In the genomic region with DNA sequence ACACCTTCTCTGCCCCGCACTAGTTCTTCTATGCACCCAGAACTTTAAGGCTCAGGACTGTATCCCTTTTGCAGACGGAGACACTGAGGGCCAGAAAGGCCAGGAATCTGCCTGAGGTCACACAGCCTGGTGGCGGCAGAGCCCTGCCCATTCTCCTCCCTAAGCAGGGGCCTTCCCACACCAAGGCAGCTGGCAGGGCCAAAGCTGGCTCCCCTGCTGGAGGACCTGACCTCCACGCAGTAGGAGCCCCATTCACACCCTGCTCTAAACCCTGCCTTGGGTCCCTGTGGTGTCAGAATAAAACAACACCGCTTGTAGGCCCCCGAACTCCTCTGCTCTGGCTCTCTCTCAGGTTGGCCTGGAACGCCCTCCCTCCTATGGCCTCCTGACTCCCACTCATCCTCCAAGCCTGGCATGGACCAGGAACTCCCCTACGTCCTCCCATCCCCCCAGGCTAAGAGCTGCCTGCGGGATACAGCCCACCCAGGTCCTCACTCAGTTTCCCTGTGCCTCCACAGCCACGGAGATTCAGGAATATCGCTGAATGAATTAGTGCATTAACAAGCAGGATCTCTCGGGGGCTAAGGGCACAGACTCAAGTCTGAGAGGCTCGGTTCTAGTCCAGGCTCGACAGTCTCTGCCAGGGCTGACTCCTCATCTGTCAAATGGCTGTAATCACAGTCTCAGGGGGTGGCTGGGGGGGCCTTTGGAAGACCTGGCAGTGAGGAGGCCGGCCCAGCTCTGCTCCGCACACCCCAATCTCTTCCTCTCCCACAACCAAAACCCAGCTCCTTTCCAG, we compare ENCODE assay signal across 14 cellular contexts. TPM values are rescaled to one million over a fixed set of nuclear protein-coding genes. Genes with fewer than 3 reads are reported as not detected.
A peak's percentile ranks its signal among the peaks of the same experiment; 100 is the strongest.
DNase-seq lines count a peak whose midpoint lies in the region; ATAC-seq, FAIRE-seq and TF ChIP-seq lines count a peak whose summit lies in the region.
"Had no signal": no experiment of that assay in that cellular context is flagged by ENCODE, and none has a peak within 500 bp of the region (broad histone marks: within the 10 kb centered on the region; RNA-seq: fewer than 3 reads in every experiment).

No MANE protein-coding gene starts in this region.

- H3K9me3 Mint-ChIP-seq in CD4-positive, alpha-beta T cell = no peaks in the 10 kb centered on the region

- FAIRE-seq in GM12878 (lab: Jason Lieb, UNC) (no peak), D721Med (lab: Jason Lieb, UNC) (no peak)

- no peak overlapping the region for H3K56ac ChIP-seq in mesendoderm (ENCODE audit: low read length)

- ATAC-seq in CD4-positive, alpha-beta T cell (ENCODE audit: poor library complexity) = no peak
- ATAC-seq in GM12878 (no peak), gastrocnemius medialis (peak in 1 of 2 donors; percentile 3), GM21360 (IDR thresholded peaks at IDR 0.05; ENCODE audit: unreplicated experiment) (no peak)

- H3K9ac ChIP-seq in GM12878 (ENCODE audit: control insufficient read depth, insufficient read depth, low read length) (no peak overlapping the region), mesendoderm (ENCODE audit: low read length) (no peak overlapping the region)

- DNase-seq in CD4-positive, alpha-beta T cell = no peak
- DNase-seq in GM12878 (ENCODE audit: low read depth, low spot score) (no peak), gastrocnemius medialis (no peak), mesendoderm (no peak), D721Med (ENCODE audit: insufficient read length, low spot score) (no peak), NCI-H748 treated with DMSO at 0.1 percent for 48 hours (lab: John Stamatoyannopoulos, UW) (no peak)
- DNase-seq: activated CD4-positive, CD25-positive, alpha-beta regulatory T cell treated with anti-CD3 and anti-CD28 coated beads, Interleukin-2, amount 50 U/mL, for 72 hours; activated naive CD8-positive, alpha-beta T cell treated with anti-CD3 and anti-CD28 coated beads, Interleukin-2, amount 10 ng/mL, durations not matched to agents 7 days and 5 days; DMS53; foreskin melanocyte; NCI-H187 treated with DMSO at 0.1 percent for 48 hours had no signal

- H3K4me1 ChIP-seq in GM12878 (ENCODE audit: control insufficient read depth, insufficient read depth, low read length) (peaks cover 27% of the 10 kb centered on the region), gastrocnemius medialis (peaks cover 22 to 35% of the 10 kb centered on the region in 2 donors), mesendoderm (ENCODE audit: control insufficient read depth, low read depth, low read length) (no peaks in the 10 kb centered on the region)

- in situ Hi-C loops in GM12878 (cut with MboI) = no loop called here
- in situ Hi-C loops in gastrocnemius medialis (cut with MboI; ENCODE audit: low sequenced_read_pairs in 4 of 4) = no loop called here

- peaks cover 5% of the 10 kb centered on the region for H3K79me2 ChIP-seq in GM12878 (ENCODE audit: control insufficient read depth, insufficient read depth, low read length)
- no peaks in the 10 kb centered on the region for H3K79me2 ChIP-seq in mesendoderm (ENCODE audit: control insufficient read depth, insufficient read depth, low read length)

- H3K4me1 Mint-ChIP-seq in CD4-positive, alpha-beta T cell (ENCODE audit: low read depth) = peaks cover 33% of the 10 kb centered on the region

- no peak overlapping the region for H3K18ac ChIP-seq in mesendoderm (ENCODE audit: low read length)

- H3K36me3 ChIP-seq in GM12878 (ENCODE audit: control insufficient read depth in 2 of 2, insufficient read depth in 2 of 2, low read length in 1 of 2) = peaks cover 11 to 13% of the 10 kb centered on the region in 2 experiments; a peak in 3 of 4 replicates
- H3K36me3 ChIP-seq in gastrocnemius medialis = peaks cover 0 to 44% of the 10 kb centered on the region in 2 donors
- H3K36me3 ChIP-seq in mesendoderm (ENCODE audit: control insufficient read depth, insufficient read depth, low read length) = peaks cover 4% of the 10 kb centered on the region

- RAD21 ChIA-PET in GM12878 (lab: Charles Lee; ENCODE audit: unreplicated experiment) = interaction anchor here (0.6 to 10.1 kb wide), 4 partner anchors 10 to 162 kb away, joined by 3 to 92 read pairs (median 3); partner anchors contain the start of genes ST6GALNAC4 and TOR2A

- H2AK5ac ChIP-seq in mesendoderm (ENCODE audit: low read length) = no peak overlapping the region

- H3K36me3 Mint-ChIP-seq in CD4-positive, alpha-beta T cell (ENCODE audit: low read depth) = peaks cover 67% of the 10 kb centered on the region

- no peak for TF ChIP-seq CTCF in CD4-positive, alpha-beta T cell (IDR thresholded peaks at IDR 0.05)
- no peak for TF ChIP-seq CTCF in GM12878 (IDR thresholded peaks at IDR 0.05 in 2 of 3, conservative IDR thresholded peaks at IDR 0.05 in 1 of 3; ENCODE audit: control insufficient read depth in 2 of 3, extremely low read depth in 1 of 3, insufficient read depth in 1 of 3, low read depth in 3 of 3, low read length in 3 of 3)
- TF ChIP-seq CTCF in gastrocnemius medialis (IDR thresholded peaks at IDR 0.05 in 4 of 5, conservative IDR thresholded peaks at IDR 0.05 in 1 of 5) = no peak
- TF ChIP-seq CTCF in D721Med (IDR thresholded peaks at IDR 0.05; ENCODE audit: insufficient read depth, missing control alignments) = no peak

- CTCF ChIA-PET in CD4-positive, alpha-beta T cell (lab: Charles Lee) = interaction anchor here (1.3 kb wide), 1 partner anchor 25 kb away, joined by 3 read pairs; no protein-coding TSS in a partner anchor
- CTCF ChIA-PET in GM12878 (lab: Yijun Ruan, JAX) = interaction anchor here (1.1 to 4.5 kb wide), 2 partner anchors 25 to 161 kb away, joined by 5 to 24 read pairs; partner anchors contain the start of gene TOR2A

- no peak overlapping the region; the same call in 1 of the 2 replicates for H2AFZ ChIP-seq in GM12878 (ENCODE audit: control insufficient read depth, low read depth, low read length)

- no peak overlapping the region for H3K4me2 ChIP-seq in GM12878 (ENCODE audit: control insufficient read depth, insufficient read depth)
- no peak overlapping the region for H3K4me2 ChIP-seq in mesendoderm (ENCODE audit: low read length)

- intact Hi-C loops in CD4-positive, alpha-beta T cell (cut with DNase I, micrococcal nuclease) = loop anchor here in 1 of 2 experiments (5.0 kb wide), 1 partner anchor 34 kb away; no protein-coding TSS in a partner anchor
- intact Hi-C loops in GM12878 (cut with micrococcal nuclease; ENCODE audit: unreplicated experiment) (no loop called here), gastrocnemius medialis (cut with DNase I; ENCODE audit: low total_unique reads) (loop anchor here (1.0 to 5.0 kb wide), 3 partner anchors 19 to 444 kb away; partner anchors contain the start of genes AK1, LRSAM1, RPL12 and ST6GALNAC4)

- H3K4me3 ChIP-seq in GM12878 (no peak overlapping the region), gastrocnemius medialis (peak overlapping the region; percentile 89 to 94 (median 90)), mesendoderm (ENCODE audit: low read length) (no peak overlapping the region)

- H3K79me1 ChIP-seq in mesendoderm (ENCODE audit: low read length) = no peaks in the 10 kb centered on the region

- peak overlapping the region; percentile 86 for H3K27ac Mint-ChIP-seq in CD4-positive, alpha-beta T cell
- H3K27ac Mint-ChIP-seq: activated naive CD8-positive, alpha-beta T cell treated with anti-CD3 and anti-CD28 coated beads, Interleukin-2, amount 10 ng/mL, durations not matched to agents 7 days and 5 days had no signal

- no peak overlapping the region for H4K8ac ChIP-seq in mesendoderm (ENCODE audit: low read depth, low read length)

- TF ChIP-seq POLR2A in GM12878 (IDR thresholded peaks at IDR 0.05; ENCODE audit: low read depth, low read length) (no peak), gastrocnemius medialis (IDR thresholded peaks at IDR 0.05) (no peak)

- SMC1A ChIA-PET in GM12878 (lab: Charles Lee; ENCODE audit: uncharacterized antibody, unreplicated experiment) = interaction anchor here (0.7 to 1.2 kb wide), 2 partner anchors 24 to 85 kb away, joined by 3 read pairs; no protein-coding TSS in a partner anchor

- H3K27ac ChIP-seq in CD4-positive, alpha-beta T cell (ENCODE audit: low read depth, low read length) = no peak overlapping the region
- H3K27ac ChIP-seq in GM12878 (ENCODE audit: control insufficient read depth, insufficient read depth) (no peak overlapping the region), layer of hippocampus (ENCODE audit: low read depth, low read length) (peak overlapping the region; percentile 84), gastrocnemius medialis (peak overlapping the region; percentile 90 to 97 (median 93)), mesendoderm (ENCODE audit: low read depth, low read length) (no peak overlapping the region)

- no peak for TF ChIP-seq EP300 in GM12878 (IDR thresholded peaks at IDR 0.05; ENCODE audit: borderline replicate concordance in 1 of 2, control insufficient read depth in 1 of 2, low read depth in 2 of 2, low read length in 2 of 2)

- no peak overlapping the region for H3K4ac ChIP-seq in mesendoderm (ENCODE audit: low read depth, low read length)

- H3K4me3 Mint-ChIP-seq in CD4-positive, alpha-beta T cell = peak overlapping the region; percentile 48
- H3K4me3 Mint-ChIP-seq: activated naive CD8-positive, alpha-beta T cell treated with anti-CD3 and anti-CD28 coated beads, Interleukin-2, amount 10 ng/mL, durations not matched to agents 7 days and 5 days had no signal

- no peaks in the 10 kb centered on the region for H3K27me3 ChIP-seq in CD4-positive, alpha-beta T cell (ENCODE audit: control insufficient read depth, insufficient read depth, low read length)
- H3K27me3 ChIP-seq in GM12878 (replicated peaks in 1 of 2; ENCODE audit: control insufficient read depth in 2 of 2, insufficient read depth in 2 of 2, low read length in 1 of 2) = no peaks in the 10 kb centered on the region
- H3K27me3 ChIP-seq in layer of hippocampus (ENCODE audit: control insufficient read depth, insufficient read depth, low read length) = no peaks in the 10 kb centered on the region
- no peaks in the 10 kb centered on the region for H3K27me3 ChIP-seq in gastrocnemius medialis
- H3K27me3 ChIP-seq in mesendoderm (ENCODE audit: insufficient read depth, low read length, poor library complexity) = no peaks in the 10 kb centered on the region

- no peaks in the 10 kb centered on the region for H4K20me1 ChIP-seq in GM12878 (ENCODE audit: control insufficient read depth, insufficient read depth)

- no peak for TF ChIP-seq RAD21 in GM12878 (IDR thresholded peaks at IDR 0.05; ENCODE audit: insufficient read depth, low read depth, low read length)

- POLR2A ChIA-PET in CD4-positive, alpha-beta T cell (lab: Charles Lee) = interaction anchor here (0.9 to 2.1 kb wide), 4 partner anchors 9 to 33 kb away, joined by 3 to 8 read pairs (median 4); no protein-coding TSS in a partner anchor
- POLR2A ChIA-PET in GM12878 (lab: Charles Lee) = interaction anchor here (0.5 to 11.0 kb wide), 4 partner anchors 10 to 441 kb away, joined by 3 to 166 read pairs (median 3); partner anchors contain the start of gene ST6GALNAC4

- no peak overlapping the region for H4K5ac ChIP-seq in mesendoderm (ENCODE audit: low read length)

- no peak overlapping the region for H3K23ac ChIP-seq in mesendoderm (ENCODE audit: low read length)

- no TSS peak for BruUV-seq in GM12878 (replicated peaks; lab: Mats Ljungman, UMichigan)

- 83% methylated on average over 16 of the region's 16 CpGs for WGBS in GM12878 (ENCODE audit: insufficient coverage, insufficient replicate concordance, low lambda C conversion rate, missing lambda C conversion rate)
- no CpG with 5 or more reads among the region's 16 CpGs for WGBS in mesendoderm (ENCODE audit: extremely low coverage, insufficient coverage, low lambda C conversion rate)

- H3K9me3 ChIP-seq in CD4-positive, alpha-beta T cell (ENCODE audit: control insufficient read depth, low read length) = peaks cover 22% of the 10 kb centered on the region
- H3K9me3 ChIP-seq in GM12878 (replicated peaks; ENCODE audit: control insufficient read depth, insufficient read depth, low read length) = peaks cover 15% of the 10 kb centered on the region; the same call in 2 of the 3 replicates
- no peaks in the 10 kb centered on the region for H3K9me3 ChIP-seq in gastrocnemius medialis

- no peak overlapping the region for H2BK5ac ChIP-seq in mesendoderm (ENCODE audit: low read length)

- H3K27me3 Mint-ChIP-seq in CD4-positive, alpha-beta T cell = no peaks in the 10 kb centered on the region
- H3K27me3 Mint-ChIP-seq: activated naive CD8-positive, alpha-beta T cell treated with anti-CD3 and anti-CD28 coated beads, Interleukin-2, amount 10 ng/mL, durations not matched to agents 7 days and 5 days; naive B cell had no signal

- no peak overlapping the region for H2BK120ac ChIP-seq in mesendoderm (ENCODE audit: low read depth, low read length)

- H2BK15ac ChIP-seq in mesendoderm (replicated peaks; ENCODE audit: low read depth) = no peak overlapping the region

RNA-seq across cellular contexts. Expression of gene ST6GALNAC6, which starts 2.8 kb away (rescaled TPM):
- total RNA-seq in CD4-positive, alpha-beta T cell = 10 to 100 TPM; 93.1 to 97.5 TPM
- total RNA-seq in GM12878 (2013; cell fraction: nucleolus; rRNA removed) = 55.6 and 55.9 TPM in 2 replicates
- total RNA-seq in GM12878 (2014; rRNA removed) = 22.6 and 27.0 TPM in 2 replicates
- 16.0 and 17.6 TPM in 2 replicates for total RNA-seq in GM12878 (2014; rRNA removed; fragmentation: Illumina TruSeq; extraction: Trizol)
- 21.1 and 23.2 TPM in 2 replicates for total RNA-seq in GM12878 (2021)
- polyA plus RNA-seq in GM12878 (2011; ENCODE audit: low read depth) = 9.5 TPM
- polyA plus RNA-seq in GM12878 (2011; rRNA removed) = 13.9 and 24.6 TPM in 2 replicates
- polyA plus RNA-seq in GM12878 (2011; cell fraction: cytosol; rRNA removed) = 28.4 and 35.1 TPM in 2 replicates
- 55.5 and 94.2 TPM in 2 replicates for polyA plus RNA-seq in GM12878 (2011; cell fraction: nucleus; rRNA removed)
- 19.0 and 22.5 TPM in 2 replicates for polyA plus RNA-seq in GM12878 (2012)
- 7.2 and 16.1 TPM in 2 replicates for polyA plus RNA-seq in GM12878 (2014; fragmentation: Illumina TruSeq; extraction: Trizol)
- under 1 TPM; 0.40 to 0.48 TPM for polyA plus RNA-seq in GM12878 (2014; fragmentation: Nextera tagmentation; extraction: Ambion mirVana)
- 24.0 and 24.7 TPM in 2 replicates for polyA plus RNA-seq in GM12878 (2014; rRNA removed)
- polyA plus RNA-seq in GM12878 (2016; fragmentation: Nextera tagmentation; extraction: Ambion mirVana) = 10 to 100 TPM; 12.6 to 12.7 TPM
- 20.8 and 26.1 TPM in 2 replicates for polyA minus RNA-seq in GM12878 (2011; rRNA and poly(A)+ RNA removed)
- 4.7 and 8.0 TPM in 2 replicates for polyA minus RNA-seq in GM12878 (2011; cell fraction: cytosol; rRNA and poly(A)+ RNA removed)
- polyA minus RNA-seq in GM12878 (2011; cell fraction: nucleus; rRNA and poly(A)+ RNA removed) = 12.1 and 16.7 TPM in 2 replicates
- 10 to 100 TPM; 46.7 to 69.3 (median 56.9) TPM for total RNA-seq in gastrocnemius medialis
- 11.0 TPM for polyA plus RNA-seq in mesendoderm (2013, experiment 1 of 2)
- polyA plus RNA-seq in mesendoderm (2013, experiment 2 of 2) = 11.5 TPM

RNA-seq across cellular contexts. Expression of gene AK1, which starts 19.1 kb away (rescaled TPM):
- total RNA-seq in CD4-positive, alpha-beta T cell = 10 to 100 TPM; 46.7 to 52.6 TPM
- total RNA-seq in GM12878 (2013; cell fraction: nucleolus; rRNA removed) = 1.8 and 2.4 TPM in 2 replicates
- total RNA-seq in GM12878 (2014; rRNA removed) (0.87 and 3.1 TPM in 2 replicates), GM12878 (2014; rRNA removed; fragmentation: Illumina TruSeq; extraction: Trizol) (0.14 and 1.8 TPM in 2 replicates), GM12878 (2021) (2.1 and 2.2 TPM in 2 replicates), gastrocnemius medialis (100 to 1,000 TPM; 240 to 489 (median 359) TPM)
- 1.8 TPM for polyA plus RNA-seq in GM12878 (2011; ENCODE audit: low read depth)
- polyA plus RNA-seq in GM12878 (2011; rRNA removed) (0.98 and 1.8 TPM in 2 replicates), GM12878 (2014; fragmentation: Illumina TruSeq; extraction: Trizol) (1.3 and 1.8 TPM in 2 replicates), GM12878 (2014; fragmentation: Nextera tagmentation; extraction: Ambion mirVana) (1 to 10 TPM in 1 of 2 experiments, under 1 TPM in 1; 0.23 to 1.4 TPM), GM12878 (2014; rRNA removed) (2.1 and 4.7 TPM in 2 replicates), GM12878 (2016; fragmentation: Nextera tagmentation; extraction: Ambion mirVana) (1 to 10 TPM; 1.4 to 2.2 TPM)
- 2.5 and 3.1 TPM in 2 replicates for polyA plus RNA-seq in GM12878 (2011; cell fraction: cytosol; rRNA removed)
- polyA plus RNA-seq in GM12878 (2011; cell fraction: nucleus; rRNA removed) = 21.6 and 27.7 TPM in 2 replicates
- polyA plus RNA-seq in GM12878 (2012) = 5.1 and 8.4 TPM in 2 replicates
- 0.29 and 0.88 TPM in 2 replicates for polyA minus RNA-seq in GM12878 (2011; rRNA and poly(A)+ RNA removed)
- polyA minus RNA-seq in GM12878 (2011; cell fraction: cytosol; rRNA and poly(A)+ RNA removed) = 3.3 and 6.0 TPM in 2 replicates
- 0.24 and 0.67 TPM in 2 replicates for polyA minus RNA-seq in GM12878 (2011; cell fraction: nucleus; rRNA and poly(A)+ RNA removed)
- polyA plus RNA-seq in mesendoderm (2013, experiment 1 of 2) = 24.5 TPM
- 21.1 TPM for polyA plus RNA-seq in mesendoderm (2013, experiment 2 of 2)

RNA-seq across cellular contexts. Expression of gene ST6GALNAC4, which starts 20.2 kb away (rescaled TPM):
- 10 to 100 TPM; 28.7 to 30.2 TPM for total RNA-seq in CD4-positive, alpha-beta T cell
- total RNA-seq in GM12878 (2013; cell fraction: nucleolus; rRNA removed) = 98.4 and 112 TPM in 2 replicates
- total RNA-seq in GM12878 (2014; rRNA removed) = 48.3 and 57.4 TPM in 2 replicates
- 20.7 and 23.7 TPM in 2 replicates for total RNA-seq in GM12878 (2014; rRNA removed; fragmentation: Illumina TruSeq; extraction: Trizol)
- total RNA-seq in GM12878 (2021) = 56.1 and 64.1 TPM in 2 replicates
- polyA plus RNA-seq in GM12878 (2011; ENCODE audit: low read depth) = 11.8 TPM
- 6.9 and 16.4 TPM in 2 replicates for polyA plus RNA-seq in GM12878 (2011; rRNA removed)
- 38.1 and 52.2 TPM in 2 replicates for polyA plus RNA-seq in GM12878 (2011; cell fraction: cytosol; rRNA removed)
- polyA plus RNA-seq in GM12878 (2011; cell fraction: nucleus; rRNA removed) = 59.2 and 59.5 TPM in 2 replicates
- polyA plus RNA-seq in GM12878 (2012) = 40.4 and 47.8 TPM in 2 replicates
- 3.0 and 13.5 TPM in 2 replicates for polyA plus RNA-seq in GM12878 (2014; fragmentation: Illumina TruSeq; extraction: Trizol)
- polyA plus RNA-seq in GM12878 (2014; fragmentation: Nextera tagmentation; extraction: Ambion mirVana) = 1 to 10 TPM; 4.2 to 6.6 TPM
- polyA plus RNA-seq in GM12878 (2014; rRNA removed) = 63.2 and 68.1 TPM in 2 replicates
- 10 to 100 TPM; 46.7 to 49.9 TPM for polyA plus RNA-seq in GM12878 (2016; fragmentation: Nextera tagmentation; extraction: Ambion mirVana)
- polyA minus RNA-seq in GM12878 (2011; rRNA and poly(A)+ RNA removed) = 23.9 and 54.0 TPM in 2 replicates
- polyA minus RNA-seq in GM12878 (2011; cell fraction: cytosol; rRNA and poly(A)+ RNA removed) = 25.1 and 31.3 TPM in 2 replicates
- polyA minus RNA-seq in GM12878 (2011; cell fraction: nucleus; rRNA and poly(A)+ RNA removed) = 27.2 and 51.5 TPM in 2 replicates
- total RNA-seq in gastrocnemius medialis = 10 to 100 TPM; 11.2 to 48.4 (median 23.6) TPM
- 12.3 TPM for polyA plus RNA-seq in mesendoderm (2013, experiment 1 of 2)
- polyA plus RNA-seq in mesendoderm (2013, experiment 2 of 2) = 14.4 TPM

RNA-seq across cellular contexts. Expression of gene PIP5KL1, which starts 34.0 kb away (rescaled TPM):
- total RNA-seq in CD4-positive, alpha-beta T cell = 1 to 10 TPM; 2.9 to 3.3 TPM
- total RNA-seq in GM12878 (2013; cell fraction: nucleolus; rRNA removed) = 1.9 and 2.0 TPM in 2 replicates
- total RNA-seq in GM12878 (2014; rRNA removed) (0.40 TPM in 1 of 2 replicates, not detected in the other), GM12878 (2014; rRNA removed; fragmentation: Illumina TruSeq; extraction: Trizol) (0.14 and 0.22 TPM in 2 replicates), GM12878 (2021) (0.32 and 0.64 TPM in 2 replicates), gastrocnemius medialis (1 to 10 TPM in 1 of 4 donors, not detected in 3; 4.2 TPM)
- 0.41 TPM for polyA plus RNA-seq in GM12878 (2011; ENCODE audit: low read depth)
- polyA plus RNA-seq in GM12878 (2011; rRNA removed) (0.12 and 0.50 TPM in 2 replicates), GM12878 (2014; fragmentation: Illumina TruSeq; extraction: Trizol) (0.04 TPM in 1 of 2 replicates, not detected in the other), GM12878 (2014; fragmentation: Nextera tagmentation; extraction: Ambion mirVana) (not detected), GM12878 (2014; rRNA removed) (0.55 and 0.67 TPM in 2 replicates), GM12878 (2016; fragmentation: Nextera tagmentation; extraction: Ambion mirVana) (under 1 TPM; 0.11 to 0.47 TPM)
- polyA plus RNA-seq in GM12878 (2011; cell fraction: cytosol; rRNA removed) = 0.34 and 0.52 TPM in 2 replicates
- 2.2 and 3.0 TPM in 2 replicates for polyA plus RNA-seq in GM12878 (2011; cell fraction: nucleus; rRNA removed)
- polyA plus RNA-seq in GM12878 (2012) = 0.60 and 1.1 TPM in 2 replicates
- 0.10 TPM in 1 of 2 replicates, not detected in the other for polyA minus RNA-seq in GM12878 (2011; rRNA and poly(A)+ RNA removed)
- polyA minus RNA-seq in GM12878 (2011; cell fraction: cytosol; rRNA and poly(A)+ RNA removed) = not detected in 2 replicates
- polyA minus RNA-seq in GM12878 (2011; cell fraction: nucleus; rRNA and poly(A)+ RNA removed) = 0.57 and 0.85 TPM in 2 replicates
- polyA plus RNA-seq in mesendoderm (2013, experiment 1 of 2) = 4.1 TPM
- 3.5 TPM for polyA plus RNA-seq in mesendoderm (2013, experiment 2 of 2)

RNA-seq across cellular contexts. Expression of gene DPM2, which starts 41.1 kb away (rescaled TPM):
- 10 to 100 TPM; 41.7 to 47.6 TPM for total RNA-seq in CD4-positive, alpha-beta T cell
- total RNA-seq in GM12878 (2013; cell fraction: nucleolus; rRNA removed) = 35.0 and 35.4 TPM in 2 replicates
- 36.3 and 40.3 TPM in 2 replicates for total RNA-seq in GM12878 (2014; rRNA removed)
- 30.6 and 31.7 TPM in 2 replicates for total RNA-seq in GM12878 (2014; rRNA removed; fragmentation: Illumina TruSeq; extraction: Trizol)
- total RNA-seq in GM12878 (2021) = 40.7 and 44.0 TPM in 2 replicates
- 17.4 TPM for polyA plus RNA-seq in GM12878 (2011; ENCODE audit: low read depth)
- polyA plus RNA-seq in GM12878 (2011; rRNA removed) = 25.8 and 49.2 TPM in 2 replicates
- polyA plus RNA-seq in GM12878 (2011; cell fraction: cytosol; rRNA removed) = 73.3 and 82.9 TPM in 2 replicates
- 54.9 and 64.6 TPM in 2 replicates for polyA plus RNA-seq in GM12878 (2011; cell fraction: nucleus; rRNA removed)
- 30.5 and 35.8 TPM in 2 replicates for polyA plus RNA-seq in GM12878 (2012)
- 24.3 and 45.4 TPM in 2 replicates for polyA plus RNA-seq in GM12878 (2014; fragmentation: Illumina TruSeq; extraction: Trizol)
- 10 to 100 TPM; 22.7 to 24.2 TPM for polyA plus RNA-seq in GM12878 (2014; fragmentation: Nextera tagmentation; extraction: Ambion mirVana)
- polyA plus RNA-seq in GM12878 (2014; rRNA removed) = 54.3 and 56.5 TPM in 2 replicates
- 10 to 100 TPM; 76.7 to 77.9 TPM for polyA plus RNA-seq in GM12878 (2016; fragmentation: Nextera tagmentation; extraction: Ambion mirVana)
- polyA minus RNA-seq in GM12878 (2011; rRNA and poly(A)+ RNA removed) = 39.4 and 64.4 TPM in 2 replicates
- polyA minus RNA-seq in GM12878 (2011; cell fraction: cytosol; rRNA and poly(A)+ RNA removed) = 27.0 and 30.2 TPM in 2 replicates
- polyA minus RNA-seq in GM12878 (2011; cell fraction: nucleus; rRNA and poly(A)+ RNA removed) = 38.0 and 63.1 TPM in 2 replicates
- 10 to 100 TPM in 1 of 4 donors, 1 to 10 TPM in 3; 4.7 to 10.4 (median 5.9) TPM for total RNA-seq in gastrocnemius medialis
- polyA plus RNA-seq in mesendoderm (2013, experiment 1 of 2) = 31.9 TPM
- 33.2 TPM for polyA plus RNA-seq in mesendoderm (2013, experiment 2 of 2)

Comparison
In these comparisons a context has a peak if more than half of its experiments do, and no peak if none do; other contexts are left out.
1. H3K27ac ChIP-seq: peak in layer of hippocampus (single experiment) and gastrocnemius medialis (4 of 4); none in CD4-positive, alpha-beta T cell (single experiment), GM12878 (single experiment) and mesendoderm (single experiment).
2. H3K4me3 ChIP-seq: peak in gastrocnemius medialis (4 of 4); none in GM12878 (single experiment) and mesendoderm (single experiment).
3. RNA of gene AK1, which starts 19.1 kb away (total RNA-seq): 240 to 489 TPM in gastrocnemius medialis and 46.7 to 52.6 TPM in CD4-positive, alpha-beta T cell; 0.14 to 3.1 TPM in GM12878; every median in the first group is over 10 times any median in the second.